Comparison of ENCODE assay signal across 27 cellular contexts in the genomic region with DNA sequence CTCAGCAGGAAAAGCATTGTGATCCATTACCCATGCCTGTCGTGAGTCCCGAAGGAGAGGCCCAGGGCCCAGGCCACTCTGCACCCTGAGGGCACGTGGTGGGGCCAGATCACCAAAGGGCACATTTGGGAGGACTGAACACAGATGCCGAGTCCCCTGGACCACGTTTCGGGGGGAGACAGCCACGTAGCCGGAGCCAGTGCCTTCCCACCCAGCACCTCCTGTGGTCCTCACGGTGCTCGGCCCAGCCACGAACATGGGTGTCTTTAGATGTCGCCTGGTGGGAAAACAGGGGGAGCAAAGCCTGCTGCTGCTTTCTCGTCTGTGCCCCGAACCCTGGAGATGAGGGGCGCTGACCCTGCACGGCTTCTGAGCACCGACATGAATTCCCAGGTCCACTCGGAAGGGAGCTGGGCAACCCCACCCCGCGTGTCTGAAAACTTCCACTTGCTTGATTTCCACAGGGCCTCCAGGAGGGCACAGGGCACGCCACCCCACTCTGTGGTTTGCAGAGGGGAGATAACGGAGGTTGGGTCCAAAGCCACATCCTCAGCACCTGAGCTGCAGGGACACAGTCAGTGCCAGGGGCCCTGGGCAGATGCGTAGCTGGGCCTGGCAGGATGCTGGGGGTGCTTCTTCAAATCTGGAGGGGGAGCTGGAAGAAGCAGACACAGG. TPM values are rescaled to one million over a fixed set of nuclear protein-coding genes. Genes with fewer than 3 reads are reported as not detected.
"Had no signal": no experiment of that assay in that cellular context is flagged by ENCODE, and none has a peak within 500 bp of the region (broad histone marks: within the 10 kb centered on the region; RNA-seq: fewer than 3 reads in every experiment).

No MANE protein-coding gene starts in this region.

- H3K9me3 Mint-ChIP-seq: activated CD4-positive, alpha-beta memory T cell treated with anti-CD3 and anti-CD28 coated beads for 36 hours; activated naive CD4-positive, alpha-beta T cell treated with anti-CD3 and anti-CD28 coated beads, Interleukin-2, amount 10 ng/mL, durations not matched to agents 7 days and 5 days; activated naive CD8-positive, alpha-beta T cell treated with anti-CD3 and anti-CD28 coated beads for 36 hours; activated T-cell treated with anti-CD3 and anti-CD28 coated beads, Interleukin-2, amount 50 U/mL, for 72 hours; activated T-helper 2 cell treated with anti-CD3 and anti-CD28 coated beads, Interferon-gamma antibody, Interleukin-2, Interleukin-4, amounts not matched to agents 10 μg/mL and 5 μg/mL and 100 μg/mL, durations not matched to agents 14 hours and 24 hours and 36 hours; IgD-negative memory B cell had no signal

- H3K36me3 ChIP-seq: breast epithelium, Peyer's patch had no signal

- H3K4me3 ChIP-seq: breast epithelium, Peyer's patch had no signal

- H3K27me3 Mint-ChIP-seq: IgD-negative memory B cell had no signal

- DNase-seq: activated CD4-positive, alpha-beta memory T cell treated with anti-CD3 and anti-CD28 coated beads for 36 hours; activated CD4-positive, alpha-beta T cell treated with anti-CD3 and anti-CD28 coated beads, Interleukin-2, amount 10 ng/mL, durations not matched to agents 7 days and 5 days; activated CD4-positive, CD25-positive, alpha-beta regulatory T cell; activated CD8-positive, alpha-beta memory T cell treated with anti-CD3 and anti-CD28 coated beads for 24 hours; activated gamma-delta T cell treated with Interleukin-2 at 50 U/mL for 16 hours; activated naive CD4-positive, alpha-beta T cell treated with anti-CD3 and anti-CD28 coated beads, Interleukin-2, amount 10 ng/mL, durations not matched to agents 7 days and 5 days; activated naive CD8-positive, alpha-beta T cell treated with anti-CD3 and anti-CD28 coated beads for 36 hours; activated T-cell treated with anti-CD3 and anti-CD28 coated beads for 4 hours; activated T-cell treated with anti-CD3 and anti-CD28 coated beads, Interleukin-2, amount 50 U/mL, for 72 hours; anterior cingulate cortex; central memory CD4-positive, alpha-beta T cell; Karpas-422; MM.1S; NCI-H1105; NCI-H1436; NCI-H1694 treated with DMSO at 0.1 percent for 48 hours; NCI-H2029 treated with DMSO at 0.1 percent for 48 hours; NCI-H510A treated with DMSO at 0.1 percent for 48 hours; Peyer's patch; SHP77 treated with DMSO at 0.1 percent for 48 hours; T-helper 17 cell; T-helper 9 cell had no signal

- H3K27me3 ChIP-seq: Peyer's patch had no signal

- H3K36me3 Mint-ChIP-seq: activated CD4-positive, alpha-beta memory T cell treated with anti-CD3 and anti-CD28 coated beads for 36 hours; activated naive CD4-positive, alpha-beta T cell treated with anti-CD3 and anti-CD28 coated beads, Interleukin-2, amount 10 ng/mL, durations not matched to agents 7 days and 5 days; activated naive CD8-positive, alpha-beta T cell treated with anti-CD3 and anti-CD28 coated beads for 36 hours had no signal

- ATAC-seq: activated T-cell treated with anti-CD3 and anti-CD28 coated beads, Interleukin-2, amount 50 U/mL, for 72 hours; T-helper 17 cell had no signal

- H3K9me3 ChIP-seq: breast epithelium, Peyer's patch had no signal

- H3K27ac ChIP-seq: breast epithelium, Peyer's patch, RWPE1 had no signal

- H3K27ac Mint-ChIP-seq: activated CD4-positive, alpha-beta memory T cell treated with anti-CD3 and anti-CD28 coated beads for 36 hours; activated CD4-positive, alpha-beta T cell treated with anti-CD3 and anti-CD28 coated beads, Interleukin-2, amount 10 ng/mL, durations not matched to agents 7 days and 5 days; activated naive CD4-positive, alpha-beta T cell treated with anti-CD3 and anti-CD28 coated beads, Interleukin-2, amount 10 ng/mL, durations not matched to agents 7 days and 5 days; activated naive CD8-positive, alpha-beta T cell treated with anti-CD3 and anti-CD28 coated beads for 36 hours; activated T-cell treated with anti-CD3 and anti-CD28 coated beads, Interleukin-2, amount 50 U/mL, for 72 hours; activated T-helper 2 cell treated with anti-CD3 and anti-CD28 coated beads, Interferon-gamma antibody, Interleukin-2, Interleukin-4, amounts not matched to agents 10 μg/mL and 5 μg/mL and 100 μg/mL, durations not matched to agents 14 hours and 24 hours and 36 hours; T-helper 17 cell had no signal

- H3K4me1 ChIP-seq: breast epithelium had no signal

- H3K4me3 Mint-ChIP-seq: activated CD4-positive, alpha-beta memory T cell treated with anti-CD3 and anti-CD28 coated beads for 36 hours; activated CD4-positive, alpha-beta T cell treated with anti-CD3 and anti-CD28 coated beads, Interleukin-2, amount 10 ng/mL, durations not matched to agents 7 days and 5 days; activated naive CD4-positive, alpha-beta T cell treated with anti-CD3 and anti-CD28 coated beads, Interleukin-2, amount 10 ng/mL, durations not matched to agents 7 days and 5 days; activated naive CD8-positive, alpha-beta T cell treated with anti-CD3 and anti-CD28 coated beads for 36 hours; activated T-cell treated with anti-CD3 and anti-CD28 coated beads, Interleukin-2, amount 50 U/mL, for 72 hours; T-helper 17 cell had no signal

RNA-seq across cellular contexts. Expression of gene CBFA2T3, which starts 14.4 kb away (rescaled TPM):
- total RNA-seq: activated CD4-positive, alpha-beta T cell treated with anti-CD3 and anti-CD28 coated beads, Interleukin-2, amount 10 ng/mL, durations not matched to agents 7 days and 5 days; SK-MEL-5 had no signal
